Comparison of ENCODE assay signal across 8 cellular contexts in genomic region chr7:100604078-100604975, GRCh38. TPM values are rescaled to one million over a fixed set of nuclear protein-coding genes. Genes with fewer than 3 reads are reported as not detected.
DNase-seq lines count a peak whose midpoint lies in the region; ATAC-seq and TF ChIP-seq lines count a peak whose summit lies in the region.

No MANE protein-coding gene starts in this region.

- no peaks in the 10 kb centered on the region for H3K27me3 ChIP-seq in PC-3 (ENCODE audit: low read length)
- H3K27me3 ChIP-seq in suprapubic skin = no peaks in the 10 kb centered on the region

- no peaks in the 10 kb centered on the region for H3K27me3 Mint-ChIP-seq in activated T-cell treated with anti-CD3 and anti-CD28 coated beads, Interleukin-2, amount 50 U/mL, for 72 hours (ENCODE audit: low read depth)
- no peaks in the 10 kb centered on the region for H3K27me3 Mint-ChIP-seq in nephron (ENCODE audit: low read depth)

- peaks cover 16% of the 10 kb centered on the region for H3K4me1 Mint-ChIP-seq in activated T-cell treated with anti-CD3 and anti-CD28 coated beads, Interleukin-2, amount 50 U/mL, for 72 hours (ENCODE audit: low read depth)
- peaks cover 4% of the 10 kb centered on the region for H3K4me1 Mint-ChIP-seq in nephron

- intact Hi-C loops in PC-3 (cut with micrococcal nuclease) = loop anchor here (2.0 kb wide), 3 partner anchors 18 to 86 kb away; partner anchors contain the start of genes FBXO24, GNB2 and LRCH4

- ATAC-seq in HG03354 (IDR thresholded peaks at IDR 0.05; ENCODE audit: poor library complexity, severe bottlenecking, unreplicated experiment) (peak; percentile 67), PC-3 (peak; percentile 65)
- peak; percentile 77 to 81 for ATAC-seq in activated T-cell treated with anti-CD3 and anti-CD28 coated beads, Interleukin-2, amount 50 U/mL, for 72 hours (replicated peaks in 1 of 2)

- no peaks in the 10 kb centered on the region for H3K9me2 ChIP-seq in PC-3 (replicated peaks; ENCODE audit: low read length)

- H3K4me3 ChIP-seq in PC-3 (ENCODE audit: low read length) (peak overlapping the region; percentile 80), fibroblast of mammary gland (ENCODE audit: control insufficient read depth, low read depth, low read length) (peak overlapping the region; percentile 96), suprapubic skin (peak overlapping the region; percentile 78)

- no peaks in the 10 kb centered on the region for H3K9me3 Mint-ChIP-seq in activated T-cell treated with anti-CD3 and anti-CD28 coated beads, Interleukin-2, amount 50 U/mL, for 72 hours
- no peaks in the 10 kb centered on the region for H3K9me3 Mint-ChIP-seq in nephron

- H3K4me1 ChIP-seq in PC-3 (ENCODE audit: insufficient read depth, low read length) (peaks cover 24% of the 10 kb centered on the region), suprapubic skin (peaks cover 39% of the 10 kb centered on the region)

- no peaks in the 10 kb centered on the region for H3F3A ChIP-seq in PC-3 (ENCODE audit: low read length, unreplicated experiment)

- POLR2A ChIA-PET in PC-3 (lab: Charles Lee; ENCODE audit: unreplicated experiment) = no interaction called here

- H3K9ac ChIP-seq in PC-3 (ENCODE audit: low read length) = peak overlapping the region; percentile 54

- H3K9me3 ChIP-seq in PC-3 (ENCODE audit: low read length) (no peaks in the 10 kb centered on the region), suprapubic skin (no peaks in the 10 kb centered on the region)

- H4K20me1 ChIP-seq in PC-3 (ENCODE audit: low read length) = no peaks in the 10 kb centered on the region

- H3K4me3 Mint-ChIP-seq in activated T-cell treated with anti-CD3 and anti-CD28 coated beads, Interleukin-2, amount 50 U/mL, for 72 hours = peak overlapping the region; percentile 88 to 95
- peak overlapping the region; percentile 86 to 92 (median 91) for H3K4me3 Mint-ChIP-seq in nephron

- H2AFZ ChIP-seq in PC-3 (ENCODE audit: low read length) = peak overlapping the region; percentile 90

- CTCF ChIA-PET in PC-3 (lab: Charles Lee) = interaction anchor here (0.6 kb wide), 1 partner anchor 16 kb away, joined by 4 read pairs; no protein-coding TSS in a partner anchor

- H3K36me3 ChIP-seq in PC-3 (ENCODE audit: low read depth, low read length) (no peaks in the 10 kb centered on the region), suprapubic skin (no peaks in the 10 kb centered on the region)

- no peaks in the 10 kb centered on the region for H3K36me3 Mint-ChIP-seq in activated T-cell treated with anti-CD3 and anti-CD28 coated beads, Interleukin-2, amount 50 U/mL, for 72 hours (ENCODE audit: insufficient read depth in 2 of 2)
- H3K36me3 Mint-ChIP-seq in nephron (ENCODE audit: low read depth) = peaks cover 17% of the 10 kb centered on the region

- H3K27ac ChIP-seq in PC-3 (ENCODE audit: low read length) (no peak overlapping the region), suprapubic skin (peak overlapping the region; percentile 81)

- DNase-seq in NCI-H1417 (lab: John Stamatoyannopoulos, UW) (peak; percentile 55 to 85 (median 79)), NCI-H1417 treated with DMSO at 0.1 percent for 48 hours (lab: John Stamatoyannopoulos, UW) (no peak), PC-3 (peak; percentile 59), fibroblast of mammary gland (ENCODE audit: low read depth) (peak; percentile 77), suprapubic skin (ENCODE audit: low spot score in 2 of 2) (peak in 1 of 2 donors; percentile 88)
- peak; percentile 84 to 87 for DNase-seq in activated T-cell treated with anti-CD3 and anti-CD28 coated beads, Interleukin-2, amount 50 U/mL, for 72 hours

- TF ChIP-seq CTCF in PC-3 (conservative IDR thresholded peaks at IDR 0.05; ENCODE audit: low read depth, low read length) (peak; percentile 52), fibroblast of mammary gland (conservative IDR thresholded peaks at IDR 0.05; ENCODE audit: control insufficient read depth, insufficient read depth, low read depth, low read length) (peak; percentile 17), nephron (IDR thresholded peaks at IDR 0.05; ENCODE audit: unreplicated experiment in 3 of 3) (peak; percentile 28 to 49 (median 30)), suprapubic skin (IDR thresholded peaks at IDR 0.05) (peak in 1 of 2 donors; percentile 31)

- no peak for TF ChIP-seq POLR2A in suprapubic skin (IDR thresholded peaks at IDR 0.05)

- BruUV-seq in PC-3 (replicated peaks; lab: Mats Ljungman, UMichigan) = no TSS peak

- TF ChIP-seq EP300 in suprapubic skin (IDR thresholded peaks at IDR 0.05) = no peak

- peak overlapping the region; percentile 100 for H3K4me2 ChIP-seq in PC-3 (ENCODE audit: low read length)

- under 1% methylated on average over 35 of the region's 66 CpGs for WGBS in suprapubic skin

- H3K27ac Mint-ChIP-seq in activated T-cell treated with anti-CD3 and anti-CD28 coated beads, Interleukin-2, amount 50 U/mL, for 72 hours = peak overlapping the region; percentile 35
- peak overlapping the region; percentile 89 to 99 (median 95) for H3K27ac Mint-ChIP-seq in nephron

- no peaks in the 10 kb centered on the region for H3K79me2 ChIP-seq in PC-3 (ENCODE audit: low read length)

RNA-seq across cellular contexts. Expression of gene PCOLCE, which starts 2.2 kb away (rescaled TPM):
- total RNA-seq in PC-3 (2014; rRNA removed) (8.6 and 16.3 TPM in 2 replicates), suprapubic skin (10 to 100 TPM; 14.1 to 18.3 (median 15.6) TPM)
- total RNA-seq in activated T-cell treated with anti-CD3 and anti-CD28 coated beads, Interleukin-2, amount 50 U/mL, for 72 hours = 10 to 100 TPM; 12.9 to 13.7 TPM

RNA-seq across cellular contexts. Expression of gene MOSPD3, which starts 8.0 kb away (rescaled TPM):
- total RNA-seq in PC-3 (2014; rRNA removed) = 9.4 and 19.4 TPM in 2 replicates
- 10 to 100 TPM; 12.6 to 13.4 TPM for total RNA-seq in activated T-cell treated with anti-CD3 and anti-CD28 coated beads, Interleukin-2, amount 50 U/mL, for 72 hours
- 10 to 100 TPM; 18.0 to 35.5 (median 28.5) TPM for total RNA-seq in suprapubic skin

RNA-seq across cellular contexts. Expression of gene FBXO24, which starts 18.2 kb away (rescaled TPM):
- 0.40 TPM in 1 of 2 replicates, not detected in the other for total RNA-seq in PC-3 (2014; rRNA removed)
- total RNA-seq in activated T-cell treated with anti-CD3 and anti-CD28 coated beads, Interleukin-2, amount 50 U/mL, for 72 hours = 1 to 10 TPM; 2.1 to 3.6 TPM
- total RNA-seq in suprapubic skin = 1 to 10 TPM in 1 of 4 donors, under 1 TPM in 3; 0.47 to 2.4 (median 0.57) TPM

RNA-seq across cellular contexts. Expression of gene LRCH4, which starts 18.4 kb away (rescaled TPM):
- total RNA-seq in PC-3 (2014; rRNA removed) = 15.6 and 28.7 TPM in 2 replicates
- 100 to 1,000 TPM; 144 to 154 TPM for total RNA-seq in activated T-cell treated with anti-CD3 and anti-CD28 coated beads, Interleukin-2, amount 50 U/mL, for 72 hours
- total RNA-seq in suprapubic skin = 100 to 1,000 TPM in 1 of 4 donors, 10 to 100 TPM in 3; 37.6 to 101 (median 56.2) TPM

RNA-seq across cellular contexts. Expression of gene SAP25, which starts 30.6 kb away (rescaled TPM):
- total RNA-seq in PC-3 (2014; rRNA removed) (0.22 and 0.52 TPM in 2 replicates), suprapubic skin (1 to 10 TPM in 2 of 4 donors, not detected in 2; 2.7 to 3.8 TPM)
- 10 to 100 TPM; 21.4 to 23.4 TPM for total RNA-seq in activated T-cell treated with anti-CD3 and anti-CD28 coated beads, Interleukin-2, amount 50 U/mL, for 72 hours
